8 cellular contexts compared by ENCODE assay signal in the genomic region with DNA sequence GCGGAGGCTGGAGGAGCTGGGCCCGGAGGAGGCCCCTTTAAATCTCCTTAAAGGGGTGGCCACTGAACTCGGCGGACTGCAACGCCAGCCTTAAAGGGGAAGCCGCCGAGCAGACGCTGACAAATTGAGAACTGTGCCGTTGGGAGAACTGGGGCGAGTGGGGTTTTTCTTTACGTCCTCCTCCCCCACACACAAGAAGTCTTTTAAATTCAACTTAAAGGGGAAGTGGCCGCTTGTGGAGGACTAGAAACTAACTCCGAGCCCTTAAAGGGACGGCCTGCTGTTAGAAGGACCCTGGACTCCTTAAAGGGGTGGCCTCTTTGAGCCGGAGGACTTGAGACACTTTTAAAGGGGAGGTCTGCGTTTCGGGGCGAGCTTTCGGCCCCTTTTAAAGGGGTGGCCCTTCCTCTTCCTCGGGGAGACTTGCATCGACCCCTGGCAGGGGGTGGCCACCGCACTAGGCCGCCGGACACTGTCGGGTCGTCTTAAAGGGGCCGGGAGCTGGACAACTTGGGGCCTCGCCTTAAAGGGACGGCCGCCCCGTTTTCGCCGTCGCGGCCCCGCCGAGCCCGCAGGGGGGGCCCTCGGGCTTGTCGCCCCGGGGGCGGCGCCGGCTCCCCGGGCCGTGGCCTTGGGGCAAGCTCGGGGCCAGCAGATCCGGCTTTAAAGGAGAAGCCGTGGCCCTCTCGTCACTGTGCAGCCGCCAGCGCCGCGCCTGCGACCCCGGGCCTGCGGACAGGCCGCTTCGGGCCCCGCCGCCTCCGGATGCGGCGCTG.
DNase-seq lines count a peak whose midpoint lies in the region; ATAC-seq lines count a peak whose summit lies in the region.

No MANE protein-coding gene starts in this region.

- peak overlapping the region; percentile 63 for H3K4me3 ChIP-seq in neuron (ENCODE audit: low read length)

- H2AFZ ChIP-seq in neuron (ENCODE audit: low read depth, low read length), result peak overlapping the region; percentile 0

- H3K36me3 Mint-ChIP-seq in activated naive CD4-positive, alpha-beta T cell treated with anti-CD3 and anti-CD28 coated beads, Interleukin-2, amount 50 U/mL, for 24 hours, result peaks cover 22% of the 10 kb centered on the region

- peak overlapping the region; percentile 94 for H3K4me3 Mint-ChIP-seq in activated naive CD4-positive, alpha-beta T cell treated with anti-CD3 and anti-CD28 coated beads, Interleukin-2, amount 50 U/mL, for 24 hours

- peaks cover 30% of the 10 kb centered on the region for H3K4me1 ChIP-seq in neuron (ENCODE audit: insufficient read depth, low read length)

- peak; percentile 28 for ATAC-seq in GM19351 (IDR thresholded peaks at IDR 0.05; ENCODE audit: unreplicated experiment)
- ATAC-seq in HG03460 (IDR thresholded peaks at IDR 0.05; ENCODE audit: unreplicated experiment), result peak; percentile 31

- no peaks in the 10 kb centered on the region for H3K27me3 Mint-ChIP-seq in activated naive CD4-positive, alpha-beta T cell treated with anti-CD3 and anti-CD28 coated beads, Interleukin-2, amount 50 U/mL, for 24 hours

- no peaks in the 10 kb centered on the region for H3K27me3 ChIP-seq in neuron (ENCODE audit: insufficient read depth, low read length)

- peaks cover 51% of the 10 kb centered on the region for H3K36me3 ChIP-seq in neuron (ENCODE audit: insufficient read depth, low read length)

- H3K9me3 Mint-ChIP-seq in activated naive CD4-positive, alpha-beta T cell treated with anti-CD3 and anti-CD28 coated beads, Interleukin-2, amount 50 U/mL, for 24 hours, result no peaks in the 10 kb centered on the region

- no peaks in the 10 kb centered on the region for H3K9me3 ChIP-seq in neuron (ENCODE audit: low read length)

- DNase-seq in DMS53 (lab: John Stamatoyannopoulos, UW) (peak; percentile 96), NCI-H69 (lab: John Stamatoyannopoulos, UW) (peak; percentile 98), globus pallidus (ENCODE audit: low spot score) (peak; percentile 99), T1000 (lab: John Stamatoyannopoulos, UW) (no peak)

- H3K4me1 Mint-ChIP-seq in activated naive CD4-positive, alpha-beta T cell treated with anti-CD3 and anti-CD28 coated beads, Interleukin-2, amount 50 U/mL, for 24 hours, result peaks cover 48% of the 10 kb centered on the region

- peak overlapping the region; percentile 100 for H3K27ac Mint-ChIP-seq in activated naive CD4-positive, alpha-beta T cell treated with anti-CD3 and anti-CD28 coated beads, Interleukin-2, amount 50 U/mL, for 24 hours
